1 cellular context compared by ENCODE assay signal in the genomic region with DNA sequence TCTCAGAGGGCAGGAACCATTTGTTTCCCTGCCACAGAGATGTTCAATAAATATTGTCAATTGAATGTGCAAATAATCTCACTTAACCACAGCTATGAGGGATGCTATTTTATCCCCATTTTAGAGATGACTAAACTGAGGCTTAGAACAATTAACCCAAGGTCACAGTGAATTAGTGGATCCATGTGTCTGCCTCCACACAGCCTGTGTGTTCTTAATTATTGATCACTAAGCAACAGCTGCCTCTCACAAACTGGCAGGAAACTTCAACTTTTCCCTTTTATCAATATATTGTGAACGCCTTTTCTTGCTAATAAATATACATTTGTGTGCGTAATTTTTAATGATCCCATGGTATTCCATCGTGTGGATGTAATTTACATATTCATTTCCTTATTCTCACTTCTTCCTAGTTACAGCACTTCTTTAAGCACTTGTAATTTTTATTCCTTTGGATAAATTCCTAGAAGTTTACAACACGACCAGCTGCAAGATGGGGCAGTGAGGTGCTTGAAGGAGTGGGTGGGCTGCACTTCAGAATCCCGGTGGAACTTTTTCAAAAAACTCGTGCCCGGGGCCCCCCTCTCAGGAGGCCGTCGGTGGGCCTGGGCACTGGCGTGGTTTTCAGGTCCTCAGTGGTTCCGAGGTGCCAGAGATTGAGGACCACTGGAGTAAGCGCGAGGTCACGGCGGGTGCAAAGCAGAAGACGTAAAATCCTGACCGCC.
TF ChIP-seq lines count a peak whose summit lies in the region.

No MANE protein-coding gene starts in this region.

TF ChIP-seq in A549, 52 proteins besides CTCF, POLR2A, EP300 and RAD21 (continued from another document):
- TF ChIP-seq, protein P1, sequence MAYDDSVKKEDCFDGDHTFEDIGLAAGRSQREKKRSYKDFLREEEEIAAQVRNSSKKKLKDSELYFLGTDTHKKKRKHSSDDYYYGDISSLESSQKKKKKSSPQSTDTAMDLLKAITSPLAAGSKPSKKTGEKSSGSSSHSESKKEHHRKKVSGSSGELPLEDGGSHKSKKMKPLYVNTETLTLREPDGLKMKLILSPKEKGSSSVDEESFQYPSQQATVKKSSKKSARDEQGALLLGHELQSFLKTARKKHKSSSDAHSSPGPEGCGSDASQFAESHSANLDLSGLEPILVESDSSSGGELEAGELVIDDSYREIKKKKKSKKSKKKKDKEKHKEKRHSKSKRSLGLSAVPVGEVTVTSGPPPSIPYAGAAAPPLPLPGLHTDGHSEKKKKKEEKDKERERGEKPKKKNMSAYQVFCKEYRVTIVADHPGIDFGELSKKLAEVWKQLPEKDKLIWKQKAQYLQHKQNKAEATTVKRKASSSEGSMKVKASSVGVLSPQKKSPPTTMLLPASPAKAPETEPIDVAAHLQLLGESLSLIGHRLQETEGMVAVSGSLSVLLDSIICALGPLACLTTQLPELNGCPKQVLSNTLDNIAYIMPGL (CRISPR knock-in tag; IDR thresholded peaks at IDR 0.05; ENCODE audit: borderline replicate concordance): no peak
